ENCODE assay signal across 8 cellular contexts in genomic region chr5:50967388-50968039, GRCh38.
DNase-seq lines count a peak whose midpoint lies in the region; ATAC-seq and TF ChIP-seq lines count a peak whose summit lies in the region.

No MANE protein-coding gene starts in this region.

- H3K9me3 Mint-ChIP-seq in activated T-helper 17 cell treated with anti-CD3 and anti-CD28 coated beads, Interleukin-2, amount 50 U/mL, for 72 hours = no peaks in the 10 kb centered on the region

- TF ChIP-seq CTCF in right lobe of liver (IDR thresholded peaks at IDR 0.05) (no peak), tibial nerve (IDR thresholded peaks at IDR 0.05) (no peak)

- peaks cover 25% of the 10 kb centered on the region for H3K4me1 Mint-ChIP-seq in activated T-helper 17 cell treated with anti-CD3 and anti-CD28 coated beads, Interleukin-2, amount 50 U/mL, for 72 hours

- TF ChIP-seq EP300 in tibial nerve (IDR thresholded peaks at IDR 0.05) = no peak

- 3% methylated on average over 22 of the region's 22 CpGs for WGBS in right lobe of liver (ENCODE audit: insufficient coverage, low coverage, low lambda C conversion rate, missing lambda C conversion rate)
- 5% methylated on average over 22 of the region's 22 CpGs for WGBS in tibial nerve, 2 donors

- H3K4me1 ChIP-seq in right lobe of liver = peaks cover 0 to 39% (median 10%) of the 10 kb centered on the region in 4 donors
- peaks cover 0 to 61% (median 27%) of the 10 kb centered on the region in 4 donors for H3K4me1 ChIP-seq in tibial nerve

- peaks cover 71% of the 10 kb centered on the region for H3K27me3 Mint-ChIP-seq in activated T-helper 17 cell treated with anti-CD3 and anti-CD28 coated beads, Interleukin-2, amount 50 U/mL, for 72 hours

- TF ChIP-seq POLR2A in right lobe of liver (IDR thresholded peaks at IDR 0.05) = no peak
- no peak for TF ChIP-seq POLR2A in tibial nerve (IDR thresholded peaks at IDR 0.05)

- H3K27ac ChIP-seq in right lobe of liver = no peak overlapping the region
- H3K27ac ChIP-seq in tibial nerve = no peak overlapping the region

- peak overlapping the region; percentile 55 for H3K4me3 Mint-ChIP-seq in activated T-helper 17 cell treated with anti-CD3 and anti-CD28 coated beads, Interleukin-2, amount 50 U/mL, for 72 hours

- ATAC-seq in Right ventricle myocardium inferior (no peak), right lobe of liver (peak; percentile 45 to 66 (median 64)), GM21737 (IDR thresholded peaks at IDR 0.05; ENCODE audit: unreplicated experiment) (no peak), GM21526 (IDR thresholded peaks at IDR 0.05; ENCODE audit: low FRiP score, unreplicated experiment) (no peak)
- peak; percentile 21 for ATAC-seq in activated T-helper 17 cell treated with anti-CD3 and anti-CD28 coated beads, Interleukin-2, amount 50 U/mL, for 72 hours (replicated peaks)

- no peaks in the 10 kb centered on the region for H3K9me3 ChIP-seq in right lobe of liver
- no peaks in the 10 kb centered on the region for H3K9me3 ChIP-seq in tibial nerve

- intact Hi-C loops in Right ventricle myocardium inferior (cut with DNase I) = no loop called here
- intact Hi-C loops in cardiac septum (cut with DNase I) = loop anchor here (5.0 kb wide), 1 partner anchor 415 kb away; the partner anchor contains the start of gene ISL1
- intact Hi-C loops in right lobe of liver (cut with DNase I) = loop anchor here in 1 of 2 donors (10.0 kb wide), 1 partner anchor 1687 kb away; no protein-coding TSS in a partner anchor

- H3K36me3 ChIP-seq in right lobe of liver (no peaks in the 10 kb centered on the region), tibial nerve (no peaks in the 10 kb centered on the region)

- H3K27me3 ChIP-seq in right lobe of liver = peaks cover 7 to 50% of the 10 kb centered on the region in 2 donors
- peaks cover 0 to 86% of the 10 kb centered on the region in 2 donors for H3K27me3 ChIP-seq in tibial nerve

- peaks cover 8% of the 10 kb centered on the region for H3K36me3 Mint-ChIP-seq in activated T-helper 17 cell treated with anti-CD3 and anti-CD28 coated beads, Interleukin-2, amount 50 U/mL, for 72 hours (ENCODE audit: low read depth)

- peak; percentile 49 for DNase-seq in Right ventricle myocardium inferior (ENCODE audit: missing footprints)
- no peak for DNase-seq in cardiac septum (ENCODE audit: low spot score)
- peak in 1 of 3 donors; percentile 44 for DNase-seq in right lobe of liver
- DNase-seq in tibial nerve (ENCODE audit: low spot score in 2 of 2) = no peak
- no peak for DNase-seq in T-helper 9 cell

- peak overlapping the region; percentile 15 to 44 (median 39) for H3K4me3 ChIP-seq in right lobe of liver
- H3K4me3 ChIP-seq in tibial nerve = peak overlapping the region; percentile 15 to 53 (median 33)

- H3K27ac Mint-ChIP-seq in activated T-helper 17 cell treated with anti-CD3 and anti-CD28 coated beads, Interleukin-2, amount 50 U/mL, for 72 hours = no peak overlapping the region

Comparison
In these comparisons a context has a peak if more than half of its experiments do, and no peak if none do; other contexts are left out.
1. ATAC-seq: peak in activated T-helper 17 cell treated with anti-CD3 and anti-CD28 coated beads, Interleukin-2, amount 50 U/mL, for 72 hours (single experiment) and right lobe of liver (4 of 4); none in Right ventricle myocardium inferior (single experiment), GM21737 (single experiment) and GM21526 (single experiment).